16 cellular contexts compared by ENCODE assay signal in genomic region chr21:43268804-43269186, GRCh38.
DNase-seq lines count a peak whose midpoint lies in the region; ATAC-seq, FAIRE-seq and TF ChIP-seq lines count a peak whose summit lies in the region.
"Had no signal": no experiment of that assay in that cellular context is flagged by ENCODE, and none has a peak within 500 bp of the region (broad histone marks: within the 10 kb centered on the region; RNA-seq: fewer than 3 reads in every experiment).

No MANE protein-coding gene starts in this region.

- H3K4me1 Mint-ChIP-seq in activated T-helper 1 cell treated with anti-CD3 and anti-CD28 coated beads, Interleukin-12 subunit alpha, Interleukin-12 subunit beta, Interleukin-2, Interleukin-4 antibody, amounts not matched to agents 30 ng/mL and 10 ng/mL and 1 ng/mL, durations not matched to agents 14 hours and 24 hours and 36 hours (ENCODE audit: low read depth) = no peaks in the 10 kb centered on the region
- no peaks in the 10 kb centered on the region for H3K4me1 Mint-ChIP-seq in activated naive CD4-positive, alpha-beta T cell treated with anti-CD3 and anti-CD28 coated beads, Interleukin-2, amount 10 ng/mL, durations not matched to agents 7 days and 5 days

- no peak overlapping the region for H2BK20ac ChIP-seq in H1 (ENCODE audit: low read length)

- 92% methylated on average over 11 of the region's 12 CpGs; no CpG with 5 or more reads in 1 of the 2 experiments for WGBS in H1 (ENCODE audit: extremely low coverage in 1 of 2, insufficient coverage in 1 of 2, insufficient read length in 1 of 2, insufficient replicate concordance in 2 of 2, low coverage in 1 of 2, low lambda C conversion rate in 2 of 2, missing lambda C conversion rate in 1 of 2), 2 experiments

- intact Hi-C loops in lower lobe of right lung (cut with DNase I) = no loop called here
- intact Hi-C loops in activated T-helper 1 cell treated with anti-CD3 and anti-CD28 coated beads, Interleukin-12 subunit alpha, Interleukin-12 subunit beta, Interleukin-2, Interleukin-4 antibody, amounts not matched to agents 30 ng/mL and 10 ng/mL and 1 ng/mL, durations not matched to agents 14 hours and 24 hours and 36 hours (cut with micrococcal nuclease) = no loop called here

- no peak overlapping the region for H4K5ac ChIP-seq in H1 (ENCODE audit: insufficient read length, low read depth, low read length)

- no peak overlapping the region for H3K14ac ChIP-seq in H1 (ENCODE audit: insufficient read length)

- H3K56ac ChIP-seq in H1 (replicated peaks; ENCODE audit: insufficient read length, low read depth, low read length) = no peak overlapping the region

- no peak overlapping the region for H2BK120ac ChIP-seq in H1 (replicated peaks; ENCODE audit: low read depth, low read length)

- no peaks in the 10 kb centered on the region for H4K20me1 ChIP-seq in DND-41 (ENCODE audit: insufficient read depth, low read length)
- no peaks in the 10 kb centered on the region for H4K20me1 ChIP-seq in H1 (replicated peaks in 1 of 2; ENCODE audit: control insufficient read depth in 1 of 2, insufficient read depth in 2 of 2, low read length in 2 of 2)

- H3K27me3 Mint-ChIP-seq in activated T-helper 1 cell treated with anti-CD3 and anti-CD28 coated beads, Interleukin-12 subunit alpha, Interleukin-12 subunit beta, Interleukin-2, Interleukin-4 antibody, amounts not matched to agents 30 ng/mL and 10 ng/mL and 1 ng/mL, durations not matched to agents 14 hours and 24 hours and 36 hours (ENCODE audit: insufficient read depth) = peaks cover 4% of the 10 kb centered on the region
- peaks cover 19% of the 10 kb centered on the region for H3K27me3 Mint-ChIP-seq in activated naive CD4-positive, alpha-beta T cell treated with anti-CD3 and anti-CD28 coated beads, Interleukin-2, amount 10 ng/mL, durations not matched to agents 7 days and 5 days

- no peaks in the 10 kb centered on the region for H3K23me2 ChIP-seq in H1 (ENCODE audit: low read depth, low read length)

- H3K4me2 ChIP-seq in DND-41 (ENCODE audit: insufficient read depth, low read length) (no peak overlapping the region), H1 (ENCODE audit: insufficient read depth in 1 of 2, low read depth in 2 of 2, low read length in 2 of 2) (no peak overlapping the region)
- H3K4me2 ChIP-seq: A549, PC-9 had no signal

- no peaks in the 10 kb centered on the region for H3K79me1 ChIP-seq in H1 (ENCODE audit: low read depth, low read length)

- H3K27me3 ChIP-seq in DND-41 (ENCODE audit: insufficient read depth, low read length, poor library complexity) = no peaks in the 10 kb centered on the region
- H3K27me3 ChIP-seq in H7 (ENCODE audit: control insufficient read depth, insufficient read depth, low read length) = no peaks in the 10 kb centered on the region
- H3K27me3 ChIP-seq in H1 (replicated peaks in 1 of 4; ENCODE audit: control insufficient read depth in 3 of 4, extremely low read depth in 1 of 4, insufficient read depth in 3 of 4, low read length in 3 of 4) = no peaks in the 10 kb centered on the region
- no peaks in the 10 kb centered on the region for H3K27me3 ChIP-seq in lower lobe of right lung (ENCODE audit: low read depth)

- no peak overlapping the region for H3K4ac ChIP-seq in H1 (replicated peaks; ENCODE audit: insufficient read length, low read depth, low read length)

- H2BK15ac ChIP-seq in H1 (ENCODE audit: low read length) = no peak overlapping the region

- no peak overlapping the region for H2AFZ ChIP-seq in DND-41 (ENCODE audit: low read depth, low read length)
- no peak overlapping the region for H2AFZ ChIP-seq in H1 (ENCODE audit: low read length)
- H2AFZ ChIP-seq: PC-9 had no signal

- no peak overlapping the region for H2BK5ac ChIP-seq in H1 (ENCODE audit: low read depth, low read length)

- CTCF ChIA-PET in H1 (lab: Charles Lee; ENCODE audit: partially characterized antibody) = interaction anchor here (0.5 to 3.0 kb wide), 14 partner anchors 8 to 358 kb away, joined by 3 to 11 read pairs (median 6); no protein-coding TSS in a partner anchor
- CTCF ChIA-PET in activated naive CD4-positive, alpha-beta T cell treated with anti-CD3 and anti-CD28 coated beads, Interleukin-2, amount 10 ng/mL, durations not matched to agents 7 days and 5 days (lab: Charles Lee) = interaction anchor here (1.3 to 1.6 kb wide), 2 partner anchors 42 to 76 kb away, joined by 3 to 4 read pairs; no protein-coding TSS in a partner anchor

- peak; percentile 17 for TF ChIP-seq CTCF in DND-41 (IDR thresholded peaks at IDR 0.05; ENCODE audit: borderline replicate concordance, extremely low read depth, low read length, poor library complexity, severe bottlenecking)
- TF ChIP-seq CTCF in H1 (IDR thresholded peaks at IDR 0.05; ENCODE audit: control extremely low read depth in 1 of 3, insufficient read depth in 1 of 3, low read depth in 1 of 3, low read length in 3 of 3) = peak in 2 of 3 experiments; percentile 10 to 26; a peak in 3 of 4 replicates
- TF ChIP-seq CTCF in lower lobe of right lung (IDR thresholded peaks at IDR 0.05) = no peak

- no peak overlapping the region for H3K9ac ChIP-seq in DND-41 (ENCODE audit: low read depth, low read length)
- H3K9ac ChIP-seq in H1 (replicated peaks in 1 of 4; ENCODE audit: extremely low read depth in 1 of 4, low read depth in 3 of 4, low read length in 3 of 4) = no peak overlapping the region

- H3K27ac Mint-ChIP-seq in activated T-helper 1 cell treated with anti-CD3 and anti-CD28 coated beads, Interleukin-12 subunit alpha, Interleukin-12 subunit beta, Interleukin-2, Interleukin-4 antibody, amounts not matched to agents 30 ng/mL and 10 ng/mL and 1 ng/mL, durations not matched to agents 14 hours and 24 hours and 36 hours = no peak overlapping the region
- H3K27ac Mint-ChIP-seq in activated naive CD4-positive, alpha-beta T cell treated with anti-CD3 and anti-CD28 coated beads, Interleukin-2, amount 10 ng/mL, durations not matched to agents 7 days and 5 days = no peak overlapping the region

- H3K79me2 ChIP-seq in DND-41 (ENCODE audit: insufficient read depth, low read length) = no peaks in the 10 kb centered on the region
- H3K79me2 ChIP-seq in H1 (ENCODE audit: control insufficient read depth in 1 of 2, insufficient read depth in 2 of 2, low read length in 2 of 2) = no peaks in the 10 kb centered on the region

- DNase-seq in DND-41 (no peak), H7 (peak; percentile 75), H1 (ENCODE audit: low read depth in 1 of 2, low spot score in 2 of 2) (no peak), lower lobe of right lung (peak; percentile 39), medulla oblongata (ENCODE audit: extremely low spot score) (no peak)
- no peak for DNase-seq in activated T-helper 1 cell treated with anti-CD3 and anti-CD28 coated beads, Interleukin-12 subunit alpha, Interleukin-12 subunit beta, Interleukin-2, Interleukin-4 antibody, amounts not matched to agents 30 ng/mL and 10 ng/mL and 1 ng/mL, durations not matched to agents 14 hours and 24 hours and 36 hours (ENCODE audit: low spot score)
- DNase-seq in activated naive CD4-positive, alpha-beta T cell treated with anti-CD3 and anti-CD28 coated beads, Interleukin-2, amount 50 U/mL, for 16 hours = no peak
- DNase-seq in activated naive CD4-positive, alpha-beta T cell treated with anti-CD3 and anti-CD28 coated beads, Interleukin-2, amount 10 ng/mL, durations not matched to agents 7 days and 5 days = no peak
- DNase-seq: NCI-H1417 treated with DMSO at 0.1 percent for 48 hours, NCI-H1930, NCI-H2171 treated with DMSO at 0.1 percent for 48 hours, NCI-H748 treated with DMSO at 0.1 percent for 48 hours, PC-9 had no signal

- no peak for TF ChIP-seq POLR2A in H1 (IDR thresholded peaks at IDR 0.05; ENCODE audit: control extremely low read depth in 1 of 2, low read depth in 2 of 2, low read length in 2 of 2)

- POLR2A ChIA-PET in H1 (lab: Charles Lee; ENCODE audit: partially characterized antibody) = interaction anchor here (1.2 kb wide), 1 partner anchor 9 kb away, joined by 3 read pairs; no protein-coding TSS in a partner anchor

- H3K36me3 Mint-ChIP-seq in activated T-helper 1 cell treated with anti-CD3 and anti-CD28 coated beads, Interleukin-12 subunit alpha, Interleukin-12 subunit beta, Interleukin-2, Interleukin-4 antibody, amounts not matched to agents 30 ng/mL and 10 ng/mL and 1 ng/mL, durations not matched to agents 14 hours and 24 hours and 36 hours (ENCODE audit: low read depth) = no peaks in the 10 kb centered on the region
- H3K36me3 Mint-ChIP-seq in activated naive CD4-positive, alpha-beta T cell treated with anti-CD3 and anti-CD28 coated beads, Interleukin-2, amount 10 ng/mL, durations not matched to agents 7 days and 5 days = no peaks in the 10 kb centered on the region
- H3K36me3 Mint-ChIP-seq: CD14-positive monocyte had no signal

- H3K4me3 Mint-ChIP-seq in activated T-helper 1 cell treated with anti-CD3 and anti-CD28 coated beads, Interleukin-12 subunit alpha, Interleukin-12 subunit beta, Interleukin-2, Interleukin-4 antibody, amounts not matched to agents 30 ng/mL and 10 ng/mL and 1 ng/mL, durations not matched to agents 14 hours and 24 hours and 36 hours = no peak overlapping the region
- no peak overlapping the region for H3K4me3 Mint-ChIP-seq in activated naive CD4-positive, alpha-beta T cell treated with anti-CD3 and anti-CD28 coated beads, Interleukin-2, amount 10 ng/mL, durations not matched to agents 7 days and 5 days
- H3K4me3 Mint-ChIP-seq: CD14-positive monocyte had no signal

- TF ChIP-seq RAD21 in H1 (IDR thresholded peaks at IDR 0.05 in 1 of 2, conservative IDR thresholded peaks at IDR 0.05 in 1 of 2; ENCODE audit: low read depth in 2 of 2, low read length in 2 of 2) = peak in 1 of 2 experiments; percentile 25; a peak in 1 of 4 replicates

- FAIRE-seq in H1 (lab: Jason Lieb, UNC) = no peak
- FAIRE-seq: A549 had no signal

- H4K91ac ChIP-seq in H1 (replicated peaks; ENCODE audit: insufficient read length, low read length) = no peak overlapping the region

- H3K18ac ChIP-seq in H1 (ENCODE audit: extremely low read depth, low read length) = no peak overlapping the region

- H4K8ac ChIP-seq in H1 (ENCODE audit: extremely low read depth, insufficient read depth, low read length) = no peak overlapping the region

- H3K9me3 ChIP-seq in DND-41 (ENCODE audit: insufficient read depth, low read length, severe bottlenecking) (no peaks in the 10 kb centered on the region), H1 (ENCODE audit: insufficient read depth in 2 of 2, low read depth in 1 of 2, low read length in 1 of 2) (no peaks in the 10 kb centered on the region), lower lobe of right lung (no peaks in the 10 kb centered on the region)
- H3K9me3 ChIP-seq: A549 had no signal

- no peak for ATAC-seq in DND-41 (ENCODE audit: insufficient read depth, low read depth)
- ATAC-seq in lower lobe of right lung = no peak

- no peak overlapping the region for H3K27ac ChIP-seq in DND-41 (ENCODE audit: low read length)
- no peak overlapping the region for H3K27ac ChIP-seq in H1 (ENCODE audit: low read depth, low read length)
- H3K27ac ChIP-seq in lower lobe of right lung = no peak overlapping the region
- H3K27ac ChIP-seq: PC-9, SK-N-MC had no signal

- H3K36me3 ChIP-seq in DND-41 (ENCODE audit: insufficient read depth, low read length) = no peaks in the 10 kb centered on the region
- H3K36me3 ChIP-seq in H7 (replicated peaks; ENCODE audit: control insufficient read depth, insufficient read depth, low read length) = no peaks in the 10 kb centered on the region
- H3K36me3 ChIP-seq in H1 (ENCODE audit: control insufficient read depth in 2 of 4, insufficient read depth in 4 of 4, low read length in 3 of 4) = no peaks in the 10 kb centered on the region
- no peaks in the 10 kb centered on the region for H3K36me3 ChIP-seq in lower lobe of right lung

- H3K9me3 Mint-ChIP-seq in activated T-helper 1 cell treated with anti-CD3 and anti-CD28 coated beads, Interleukin-12 subunit alpha, Interleukin-12 subunit beta, Interleukin-2, Interleukin-4 antibody, amounts not matched to agents 30 ng/mL and 10 ng/mL and 1 ng/mL, durations not matched to agents 14 hours and 24 hours and 36 hours = no peaks in the 10 kb centered on the region
- H3K9me3 Mint-ChIP-seq in activated naive CD4-positive, alpha-beta T cell treated with anti-CD3 and anti-CD28 coated beads, Interleukin-2, amount 10 ng/mL, durations not matched to agents 7 days and 5 days = no peaks in the 10 kb centered on the region

- no peak for TF ChIP-seq EP300 in H1 (IDR thresholded peaks at IDR 0.05; ENCODE audit: borderline replicate concordance in 1 of 2, low read depth in 2 of 2, low read length in 2 of 2)

- no peak overlapping the region for H3K23ac ChIP-seq in H1 (ENCODE audit: insufficient read length)

- H3K4me3 ChIP-seq in DND-41 (ENCODE audit: low read depth in 1 of 2, low read length in 2 of 2) (no peak overlapping the region), H7 (ENCODE audit: insufficient read depth, low read depth, low read length) (no peak overlapping the region), H1 (ENCODE audit: extremely low read depth in 1 of 4, insufficient read depth in 2 of 4, low read depth in 3 of 4, low read length in 4 of 4) (no peak overlapping the region), lower lobe of right lung (no peak overlapping the region)
- H3K4me3 ChIP-seq: A549, PC-9, SK-N-MC had no signal

- H2AK5ac ChIP-seq in H1 (ENCODE audit: low read depth, low read length) = no peak overlapping the region

- no peak overlapping the region for H2BK12ac ChIP-seq in H1 (ENCODE audit: low read depth, low read length)

- no peaks in the 10 kb centered on the region for H3K4me1 ChIP-seq in DND-41 (ENCODE audit: insufficient read depth, low read length)
- H3K4me1 ChIP-seq in H1 (replicated peaks in 1 of 4; ENCODE audit: control insufficient read depth in 3 of 4, insufficient read depth in 4 of 4, low read length in 3 of 4) = no peaks in the 10 kb centered on the region
- no peaks in the 10 kb centered on the region for H3K4me1 ChIP-seq in lower lobe of right lung

Comparison
In these comparisons a context has a peak if more than half of its experiments do, and no peak if none do; other contexts are left out.
1. DNase-seq: peak in H7 (single experiment) and lower lobe of right lung (single experiment); none in DND-41 (single experiment), H1 (0 of 2), activated T-helper 1 cell treated with anti-CD3 and anti-CD28 coated beads, Interleukin-12 subunit alpha, Interleukin-12 subunit beta, Interleukin-2, Interleukin-4 antibody, amounts not matched to agents 30 ng/mL and 10 ng/mL and 1 ng/mL, durations not matched to agents 14 hours and 24 hours and 36 hours (single experiment), activated naive CD4-positive, alpha-beta T cell treated with anti-CD3 and anti-CD28 coated beads, Interleukin-2, amount 50 U/mL, for 16 hours (single experiment), medulla oblongata (single experiment) and activated naive CD4-positive, alpha-beta T cell treated with anti-CD3 and anti-CD28 coated beads, Interleukin-2, amount 10 ng/mL, durations not matched to agents 7 days and 5 days (single experiment).